ENCODE assay signal across 25 cellular contexts in the genomic region with DNA sequence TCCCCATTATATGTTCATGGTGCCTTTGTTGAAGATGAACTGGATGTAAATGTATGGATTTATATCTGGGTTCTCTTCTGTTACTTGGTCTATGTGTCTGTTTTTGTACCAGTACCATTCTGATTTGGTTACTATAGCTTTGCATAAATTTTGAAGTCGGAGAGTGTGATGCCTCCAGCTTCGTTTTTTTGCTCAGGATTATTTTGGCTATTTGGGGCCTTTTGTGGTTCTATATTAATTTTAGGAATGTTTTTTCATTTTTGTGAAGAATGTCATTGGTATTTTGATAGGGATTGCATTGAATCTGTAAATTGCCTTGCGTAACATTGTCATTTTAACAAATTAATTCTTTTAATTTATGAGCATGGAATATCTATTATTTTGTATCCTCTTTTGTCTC. TPM values are rescaled to one million over a fixed set of nuclear protein-coding genes. Genes with fewer than 3 reads are reported as not detected.
"Had no signal": no experiment of that assay in that cellular context is flagged by ENCODE, and none has a peak within 500 bp of the region (broad histone marks: within the 10 kb centered on the region; RNA-seq: fewer than 3 reads in every experiment).

No MANE protein-coding gene starts in this region.

- ATAC-seq: activated naive CD4-positive, alpha-beta T cell treated with anti-CD3 and anti-CD28 coated beads, Interleukin-2, amount 50 U/mL, for 72 hours; left lobe of liver; lower lobe of right lung; mucosa of descending colon; stimulated activated effector memory CD8-positive, alpha-beta T cell treated with anti-CD3 and anti-CD28 coated beads, Interleukin-12 subunit alpha, Interleukin-12 subunit beta, amount 100 ng/mL, for 72 hours; stimulated activated naive CD8-positive, alpha-beta T cell treated with anti-CD3 and anti-CD28 coated beads, Interleukin-15, amount 100 ng/mL, for 72 hours had no signal

- H3K4me3 Mint-ChIP-seq: endodermal cell; neural crest cell; stimulated activated effector memory CD8-positive, alpha-beta T cell treated with anti-CD3 and anti-CD28 coated beads, Interleukin-12 subunit alpha, Interleukin-12 subunit beta, amount 100 ng/mL, for 72 hours; stimulated activated naive CD8-positive, alpha-beta T cell treated with anti-CD3 and anti-CD28 coated beads, Interleukin-15, amount 100 ng/mL, for 72 hours had no signal

- FAIRE-seq: bronchial epithelial cell, urothelium cell line had no signal

- H3K4me1 ChIP-seq: adrenal gland, ascending aorta, esophagus squamous epithelium, lower lobe of right lung, sigmoid colon, tibial nerve had no signal

- H3K4me1 Mint-ChIP-seq: naive B cell; stimulated activated effector memory CD8-positive, alpha-beta T cell treated with anti-CD3 and anti-CD28 coated beads, Interleukin-12 subunit alpha, Interleukin-12 subunit beta, amount 100 ng/mL, for 72 hours; stimulated activated naive CD8-positive, alpha-beta T cell treated with anti-CD3 and anti-CD28 coated beads, Interleukin-15, amount 100 ng/mL, for 72 hours had no signal

- H3K36me3 ChIP-seq: adrenal gland, ascending aorta, esophagus squamous epithelium, lower lobe of right lung, sigmoid colon, tibial nerve had no signal

- H3K36me3 Mint-ChIP-seq: stimulated activated effector memory CD8-positive, alpha-beta T cell treated with anti-CD3 and anti-CD28 coated beads, Interleukin-12 subunit alpha, Interleukin-12 subunit beta, amount 100 ng/mL, for 72 hours had no signal

- DNase-seq: activated gamma-delta T cell treated with Interleukin-2 at 50 U/mL for 16 hours; activated T-cell treated with anti-CD3 and anti-CD28 coated beads, Interleukin-2, amount 50 U/mL, for 1 hour; adrenal gland; cortex of kidney; endodermal cell; esophagus squamous epithelium; lower lobe of right lung; mesendoderm; mucosa of descending colon; naive B cell; occipital lobe; retina; sigmoid colon; stimulated activated CD4-positive, alpha-beta T cell treated with anti-CD3 and anti-CD28 coated beads, Interleukin-12 subunit alpha, Interleukin-12 subunit beta, amount 100 ng/mL, for 4 hours; stimulated activated naive CD8-positive, alpha-beta T cell treated with anti-CD3 and anti-CD28 coated beads, Interleukin-15, amount 100 ng/mL, for 72 hours; T-helper 9 cell had no signal

- H3K27ac ChIP-seq: adrenal gland, ascending aorta, esophagus squamous epithelium, lower lobe of right lung, sigmoid colon, tibial nerve had no signal

- H3K9me3 ChIP-seq: adrenal gland, esophagus squamous epithelium, sigmoid colon had no signal

- H3K4me3 ChIP-seq: adrenal gland, ascending aorta, esophagus squamous epithelium, lower lobe of right lung, mucosa of descending colon, sigmoid colon, tibial nerve had no signal

- H3K27me3 ChIP-seq: adrenal gland, ascending aorta, esophagus squamous epithelium, sigmoid colon, tibial nerve had no signal

- H3K27ac Mint-ChIP-seq: activated naive CD4-positive, alpha-beta T cell treated with anti-CD3 and anti-CD28 coated beads, Interleukin-2, amount 50 U/mL, for 72 hours; endodermal cell; naive B cell; stimulated activated effector memory CD8-positive, alpha-beta T cell treated with anti-CD3 and anti-CD28 coated beads, Interleukin-12 subunit alpha, Interleukin-12 subunit beta, amount 100 ng/mL, for 72 hours; stimulated activated naive CD8-positive, alpha-beta T cell treated with anti-CD3 and anti-CD28 coated beads, Interleukin-15, amount 100 ng/mL, for 72 hours had no signal

RNA-seq across cellular contexts. Expression of a gene that starts 36.6 kb away (rescaled TPM):
- total RNA-seq: activated naive CD4-positive, alpha-beta T cell treated with anti-CD3 and anti-CD28 coated beads, Interleukin-2, amount 50 U/mL, for 72 hours; bronchial epithelial cell; endodermal cell; neural crest cell; T-helper 1 cell treated with Interleukin-12 subunit alpha and Interleukin-12 subunit beta and Interleukin-4 antibody, amounts not matched to agents 30 ng/mL and 1 ng/mL, for 36 hours had no signal
